ENCODE assay signal across 1 cellular context in the genomic region with DNA sequence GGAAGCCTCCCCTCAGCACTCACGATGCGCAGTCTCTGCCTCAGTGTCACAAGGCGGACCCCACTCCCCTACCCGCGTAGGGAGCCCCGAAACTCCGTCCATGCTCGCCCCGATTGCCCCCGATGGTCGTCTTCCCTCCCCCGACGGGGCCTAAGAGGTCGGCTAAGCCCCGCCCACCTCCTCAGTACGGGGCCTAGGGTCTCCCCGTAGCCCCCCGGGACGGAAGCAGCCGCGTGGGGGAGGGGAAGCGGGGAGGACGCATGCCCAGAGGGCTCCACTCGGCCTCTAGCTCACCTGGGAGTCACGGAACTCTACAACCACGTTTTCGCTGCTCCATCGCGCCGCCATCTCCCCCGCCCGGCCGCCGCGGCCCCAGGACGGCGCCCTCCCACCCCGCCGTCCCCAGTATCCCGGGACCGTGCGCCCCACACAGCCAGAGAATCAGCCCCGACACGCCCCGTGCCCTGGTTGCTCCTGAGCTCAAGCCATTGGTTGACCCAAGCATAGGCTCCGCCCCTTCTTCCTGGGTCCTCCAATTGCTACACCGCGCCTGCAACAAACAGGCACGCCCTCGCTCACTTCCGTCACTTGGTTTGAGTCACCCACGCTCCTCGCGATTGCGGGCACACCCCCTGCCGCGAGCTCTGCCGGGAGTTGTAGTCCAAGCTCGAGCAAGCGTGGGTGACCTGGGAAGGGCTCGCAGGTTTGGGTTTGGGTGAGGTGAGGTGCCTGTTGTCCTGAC.
A peak's percentile ranks its signal among the peaks of the same experiment; 100 is the strongest.
TF ChIP-seq lines count a peak whose summit lies in the region.

A gene with protein sequence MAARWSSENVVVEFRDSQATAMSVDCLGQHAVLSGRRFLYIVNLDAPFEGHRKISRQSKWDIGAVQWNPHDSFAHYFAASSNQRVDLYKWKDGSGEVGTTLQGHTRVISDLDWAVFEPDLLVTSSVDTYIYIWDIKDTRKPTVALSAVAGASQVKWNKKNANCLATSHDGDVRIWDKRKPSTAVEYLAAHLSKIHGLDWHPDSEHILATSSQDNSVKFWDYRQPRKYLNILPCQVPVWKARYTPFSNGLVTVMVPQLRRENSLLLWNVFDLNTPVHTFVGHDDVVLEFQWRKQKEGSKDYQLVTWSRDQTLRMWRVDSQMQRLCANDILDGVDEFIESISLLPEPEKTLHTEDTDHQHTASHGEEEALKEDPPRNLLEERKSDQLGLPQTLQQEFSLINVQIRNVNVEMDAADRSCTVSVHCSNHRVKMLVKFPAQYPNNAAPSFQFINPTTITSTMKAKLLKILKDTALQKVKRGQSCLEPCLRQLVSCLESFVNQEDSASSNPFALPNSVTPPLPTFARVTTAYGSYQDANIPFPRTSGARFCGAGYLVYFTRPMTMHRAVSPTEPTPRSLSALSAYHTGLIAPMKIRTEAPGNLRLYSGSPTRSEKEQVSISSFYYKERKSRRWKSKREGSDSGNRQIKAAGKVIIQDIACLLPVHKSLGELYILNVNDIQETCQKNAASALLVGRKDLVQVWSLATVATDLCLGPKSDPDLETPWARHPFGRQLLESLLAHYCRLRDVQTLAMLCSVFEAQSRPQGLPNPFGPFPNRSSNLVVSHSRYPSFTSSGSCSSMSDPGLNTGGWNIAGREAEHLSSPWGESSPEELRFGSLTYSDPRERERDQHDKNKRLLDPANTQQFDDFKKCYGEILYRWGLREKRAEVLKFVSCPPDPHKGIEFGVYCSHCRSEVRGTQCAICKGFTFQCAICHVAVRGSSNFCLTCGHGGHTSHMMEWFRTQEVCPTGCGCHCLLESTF (minus strand): TSS at position 454 of the 742 bp plus-strand sequence. CDS start 106 bp downstream, at position 348.

TF ChIP-seq in HEK293, 187 proteins besides CTCF, POLR2A, EP300 and RAD21 (continued from another document and continues in another):
- TF ChIP-seq, protein P1, sequence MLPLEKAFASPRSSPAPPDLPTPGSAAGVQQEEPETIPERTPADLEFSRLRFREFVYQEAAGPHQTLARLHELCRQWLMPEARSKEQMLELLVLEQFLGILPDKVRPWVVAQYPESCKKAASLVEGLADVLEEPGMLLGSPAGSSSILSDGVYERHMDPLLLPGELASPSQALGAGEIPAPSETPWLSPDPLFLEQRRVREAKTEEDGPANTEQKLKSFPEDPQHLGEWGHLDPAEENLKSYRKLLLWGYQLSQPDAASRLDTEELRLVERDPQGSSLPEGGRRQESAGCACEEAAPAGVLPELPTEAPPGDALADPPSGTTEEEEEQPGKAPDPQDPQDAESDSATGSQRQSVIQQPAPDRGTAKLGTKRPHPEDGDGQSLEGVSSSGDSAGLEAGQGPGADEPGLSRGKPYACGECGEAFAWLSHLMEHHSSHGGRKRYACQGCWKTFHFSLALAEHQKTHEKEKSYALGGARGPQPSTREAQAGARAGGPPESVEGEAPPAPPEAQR (tag by site-specific recombination; IDR thresholded peaks at IDR 0.05), result no peak
- TF ChIP-seq ZNF211 (tag by site-specific recombination; IDR thresholded peaks at IDR 0.05; ENCODE audit: low read depth) (no peak), HOXD13 (CRISPR knock-in tag; IDR thresholded peaks at IDR 0.05; ENCODE audit: borderline replicate concordance) (no peak), ZBTB48 (tag by site-specific recombination; IDR thresholded peaks at IDR 0.05) (no peak), ZNF677 (tag by site-specific recombination; IDR thresholded peaks at IDR 0.05) (no peak), ZNF16 (tag by site-specific recombination; IDR thresholded peaks at IDR 0.05; ENCODE audit: low read depth) (no peak), ZNF132 (tag by site-specific recombination; IDR thresholded peaks at IDR 0.05; ENCODE audit: borderline replicate concordance) (no peak), ZNF776 (tag by site-specific recombination; IDR thresholded peaks at IDR 0.05; ENCODE audit: borderline replicate concordance) (no peak), KLF10 (tag by site-specific recombination; IDR thresholded peaks at IDR 0.05) (peak; percentile 98), EGR2 (tag by site-specific recombination; IDR thresholded peaks at IDR 0.05; ENCODE audit: low read depth) (peak; percentile 83), SALL2 (tag by site-specific recombination; IDR thresholded peaks at IDR 0.05; ENCODE audit: borderline replicate concordance) (no peak), YY2 (tag by site-specific recombination; IDR thresholded peaks at IDR 0.05) (peak; percentile 62), ZNF626 (tag by site-specific recombination; IDR thresholded peaks at IDR 0.05) (no peak), ZNF701 (tag by site-specific recombination; IDR thresholded peaks at IDR 0.05) (no peak), KLF7 (tag by site-specific recombination; IDR thresholded peaks at IDR 0.05; ENCODE audit: borderline replicate concordance) (peak; percentile 36; the same call in 1 of the 2 replicates), ZNF791 (tag by site-specific recombination; IDR thresholded peaks at IDR 0.05) (no peak), ZEB2 (tag by site-specific recombination; IDR thresholded peaks at IDR 0.05) (no peak), TRIM28 (IDR thresholded peaks at IDR 0.05; ENCODE audit: borderline replicate concordance, low read length) (no peak), ZNF660 (tag by site-specific recombination; IDR thresholded peaks at IDR 0.05) (no peak), ZNF274 (IDR thresholded peaks at IDR 0.05; ENCODE audit: low read length) (no peak), ZNF274 (tag by site-specific recombination; IDR thresholded peaks at IDR 0.05; ENCODE audit: borderline replicate concordance) (no peak), ZNF843 (tag by site-specific recombination; IDR thresholded peaks at IDR 0.05) (0 out of 2 replicates have a peak, but pooled peaks have one; percentile 31), ZBTB7A (tag by site-specific recombination; IDR thresholded peaks at IDR 0.05; ENCODE audit: low read depth) (0 out of 2 replicates have a peak, but pooled peaks have one; percentile 33), ZBTB17 (tag by site-specific recombination; IDR thresholded peaks at IDR 0.05) (peak; percentile 54)
- TF ChIP-seq, protein P2, sequence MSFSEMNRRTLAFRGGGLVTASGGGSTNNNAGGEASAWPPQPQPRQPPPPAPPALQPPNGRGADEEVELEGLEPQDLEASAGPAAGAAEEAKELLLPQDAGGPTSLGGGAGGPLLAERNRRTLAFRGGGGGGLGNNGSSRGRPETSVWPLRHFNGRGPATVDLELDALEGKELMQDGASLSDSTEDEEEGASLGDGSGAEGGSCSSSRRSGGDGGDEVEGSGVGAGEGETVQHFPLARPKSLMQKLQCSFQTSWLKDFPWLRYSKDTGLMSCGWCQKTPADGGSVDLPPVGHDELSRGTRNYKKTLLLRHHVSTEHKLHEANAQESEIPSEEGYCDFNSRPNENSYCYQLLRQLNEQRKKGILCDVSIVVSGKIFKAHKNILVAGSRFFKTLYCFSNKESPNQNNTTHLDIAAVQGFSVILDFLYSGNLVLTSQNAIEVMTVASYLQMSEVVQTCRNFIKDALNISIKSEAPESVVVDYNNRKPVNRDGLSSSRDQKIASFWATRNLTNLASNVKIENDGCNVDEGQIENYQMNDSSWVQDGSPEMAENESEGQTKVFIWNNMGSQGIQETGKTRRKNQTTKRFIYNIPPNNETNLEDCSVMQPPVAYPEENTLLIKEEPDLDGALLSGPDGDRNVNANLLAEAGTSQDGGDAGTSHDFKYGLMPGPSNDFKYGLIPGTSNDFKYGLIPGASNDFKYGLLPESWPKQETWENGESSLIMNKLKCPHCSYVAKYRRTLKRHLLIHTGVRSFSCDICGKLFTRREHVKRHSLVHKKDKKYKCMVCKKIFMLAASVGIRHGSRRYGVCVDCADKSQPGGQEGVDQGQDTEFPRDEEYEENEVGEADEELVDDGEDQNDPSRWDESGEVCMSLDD (tag by site-specific recombination; IDR thresholded peaks at IDR 0.05), result peak; percentile 85
- TF ChIP-seq, protein P3, sequence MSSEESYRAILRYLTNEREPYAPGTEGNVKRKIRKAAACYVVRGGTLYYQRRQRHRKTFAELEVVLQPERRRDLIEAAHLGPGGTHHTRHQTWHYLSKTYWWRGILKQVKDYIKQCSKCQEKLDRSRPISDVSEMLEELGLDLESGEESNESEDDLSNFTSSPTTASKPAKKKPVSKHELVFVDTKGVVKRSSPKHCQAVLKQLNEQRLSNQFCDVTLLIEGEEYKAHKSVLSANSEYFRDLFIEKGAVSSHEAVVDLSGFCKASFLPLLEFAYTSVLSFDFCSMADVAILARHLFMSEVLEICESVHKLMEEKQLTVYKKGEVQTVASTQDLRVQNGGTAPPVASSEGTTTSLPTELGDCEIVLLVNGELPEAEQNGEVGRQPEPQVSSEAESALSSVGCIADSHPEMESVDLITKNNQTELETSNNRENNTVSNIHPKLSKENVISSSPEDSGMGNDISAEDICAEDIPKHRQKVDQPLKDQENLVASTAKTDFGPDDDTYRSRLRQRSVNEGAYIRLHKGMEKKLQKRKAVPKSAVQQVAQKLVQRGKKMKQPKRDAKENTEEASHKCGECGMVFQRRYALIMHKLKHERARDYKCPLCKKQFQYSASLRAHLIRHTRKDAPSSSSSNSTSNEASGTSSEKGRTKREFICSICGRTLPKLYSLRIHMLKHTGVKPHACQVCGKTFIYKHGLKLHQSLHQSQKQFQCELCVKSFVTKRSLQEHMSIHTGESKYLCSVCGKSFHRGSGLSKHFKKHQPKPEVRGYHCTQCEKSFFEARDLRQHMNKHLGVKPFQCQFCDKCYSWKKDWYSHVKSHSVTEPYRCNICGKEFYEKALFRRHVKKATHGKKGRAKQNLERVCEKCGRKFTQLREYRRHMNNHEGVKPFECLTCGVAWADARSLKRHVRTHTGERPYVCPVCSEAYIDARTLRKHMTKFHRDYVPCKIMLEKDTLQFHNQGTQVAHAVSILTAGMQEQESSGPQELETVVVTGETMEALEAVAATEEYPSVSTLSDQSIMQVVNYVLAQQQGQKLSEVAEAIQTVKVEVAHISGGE (tag by site-specific recombination; conservative IDR thresholded peaks at IDR 0.05; ENCODE audit: low read depth), result no peak; the same call in none of the 2 replicates
- TF ChIP-seq, protein P4, sequence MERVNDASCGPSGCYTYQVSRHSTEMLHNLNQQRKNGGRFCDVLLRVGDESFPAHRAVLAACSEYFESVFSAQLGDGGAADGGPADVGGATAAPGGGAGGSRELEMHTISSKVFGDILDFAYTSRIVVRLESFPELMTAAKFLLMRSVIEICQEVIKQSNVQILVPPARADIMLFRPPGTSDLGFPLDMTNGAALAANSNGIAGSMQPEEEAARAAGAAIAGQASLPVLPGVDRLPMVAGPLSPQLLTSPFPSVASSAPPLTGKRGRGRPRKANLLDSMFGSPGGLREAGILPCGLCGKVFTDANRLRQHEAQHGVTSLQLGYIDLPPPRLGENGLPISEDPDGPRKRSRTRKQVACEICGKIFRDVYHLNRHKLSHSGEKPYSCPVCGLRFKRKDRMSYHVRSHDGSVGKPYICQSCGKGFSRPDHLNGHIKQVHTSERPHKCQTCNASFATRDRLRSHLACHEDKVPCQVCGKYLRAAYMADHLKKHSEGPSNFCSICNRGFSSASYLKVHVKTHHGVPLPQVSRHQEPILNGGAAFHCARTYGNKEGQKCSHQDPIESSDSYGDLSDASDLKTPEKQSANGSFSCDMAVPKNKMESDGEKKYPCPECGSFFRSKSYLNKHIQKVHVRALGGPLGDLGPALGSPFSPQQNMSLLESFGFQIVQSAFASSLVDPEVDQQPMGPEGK (tag by site-specific recombination; IDR thresholded peaks at IDR 0.05), result peak; percentile 96
- TF ChIP-seq, protein P5, sequence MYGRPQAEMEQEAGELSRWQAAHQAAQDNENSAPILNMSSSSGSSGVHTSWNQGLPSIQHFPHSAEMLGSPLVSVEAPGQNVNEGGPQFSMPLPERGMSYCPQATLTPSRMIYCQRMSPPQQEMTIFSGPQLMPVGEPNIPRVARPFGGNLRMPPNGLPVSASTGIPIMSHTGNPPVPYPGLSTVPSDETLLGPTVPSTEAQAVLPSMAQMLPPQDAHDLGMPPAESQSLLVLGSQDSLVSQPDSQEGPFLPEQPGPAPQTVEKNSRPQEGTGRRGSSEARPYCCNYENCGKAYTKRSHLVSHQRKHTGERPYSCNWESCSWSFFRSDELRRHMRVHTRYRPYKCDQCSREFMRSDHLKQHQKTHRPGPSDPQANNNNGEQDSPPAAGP (tag by site-specific recombination; IDR thresholded peaks at IDR 0.05), result peak; percentile 54; the same call in 1 of the 2 replicates
- TF ChIP-seq, protein P6, sequence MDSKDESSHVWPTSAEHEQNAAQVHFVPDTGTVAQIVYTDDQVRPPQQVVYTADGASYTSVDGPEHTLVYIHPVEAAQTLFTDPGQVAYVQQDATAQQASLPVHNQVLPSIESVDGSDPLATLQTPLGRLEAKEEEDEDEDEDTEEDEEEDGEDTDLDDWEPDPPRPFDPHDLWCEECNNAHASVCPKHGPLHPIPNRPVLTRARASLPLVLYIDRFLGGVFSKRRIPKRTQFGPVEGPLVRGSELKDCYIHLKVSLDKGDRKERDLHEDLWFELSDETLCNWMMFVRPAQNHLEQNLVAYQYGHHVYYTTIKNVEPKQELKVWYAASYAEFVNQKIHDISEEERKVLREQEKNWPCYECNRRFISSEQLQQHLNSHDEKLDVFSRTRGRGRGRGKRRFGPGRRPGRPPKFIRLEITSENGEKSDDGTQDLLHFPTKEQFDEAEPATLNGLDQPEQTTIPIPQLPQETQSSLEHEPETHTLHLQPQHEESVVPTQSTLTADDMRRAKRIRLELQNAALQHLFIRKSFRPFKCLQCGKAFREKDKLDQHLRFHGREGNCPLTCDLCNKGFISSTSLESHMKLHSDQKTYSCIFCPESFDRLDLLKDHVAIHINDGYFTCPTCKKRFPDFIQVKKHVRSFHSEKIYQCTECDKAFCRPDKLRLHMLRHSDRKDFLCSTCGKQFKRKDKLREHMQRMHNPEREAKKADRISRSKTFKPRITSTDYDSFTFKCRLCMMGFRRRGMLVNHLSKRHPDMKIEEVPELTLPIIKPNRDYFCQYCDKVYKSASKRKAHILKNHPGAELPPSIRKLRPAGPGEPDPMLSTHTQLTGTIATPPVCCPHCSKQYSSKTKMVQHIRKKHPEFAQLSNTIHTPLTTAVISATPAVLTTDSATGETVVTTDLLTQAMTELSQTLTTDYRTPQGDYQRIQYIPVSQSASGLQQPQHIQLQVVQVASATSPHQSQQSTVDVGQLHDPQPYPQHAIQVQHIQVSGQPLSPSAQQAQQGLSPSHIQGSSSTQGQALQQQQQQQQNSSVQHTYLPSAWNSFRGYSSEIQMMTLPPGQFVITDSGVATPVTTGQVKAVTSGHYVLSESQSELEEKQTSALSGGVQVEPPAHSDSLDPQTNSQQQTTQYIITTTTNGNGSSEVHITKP (tag by site-specific recombination; IDR thresholded peaks at IDR 0.05), result peak; percentile 71
- TF ChIP-seq, protein P7, sequence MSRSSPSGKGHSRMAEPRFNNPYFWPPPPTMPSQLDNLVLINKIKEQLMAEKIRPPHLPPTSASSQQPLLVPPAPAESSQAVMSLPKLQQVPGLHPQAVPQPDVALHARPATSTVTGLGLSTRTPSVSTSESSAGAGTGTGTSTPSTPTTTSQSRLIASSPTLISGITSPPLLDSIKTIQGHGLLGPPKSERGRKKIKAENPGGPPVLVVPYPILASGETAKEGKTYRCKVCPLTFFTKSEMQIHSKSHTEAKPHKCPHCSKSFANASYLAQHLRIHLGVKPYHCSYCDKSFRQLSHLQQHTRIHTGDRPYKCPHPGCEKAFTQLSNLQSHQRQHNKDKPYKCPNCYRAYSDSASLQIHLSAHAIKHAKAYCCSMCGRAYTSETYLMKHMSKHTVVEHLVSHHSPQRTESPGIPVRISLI (tag by site-specific recombination; IDR thresholded peaks at IDR 0.05), result no peak
- TF ChIP-seq, protein P8, sequence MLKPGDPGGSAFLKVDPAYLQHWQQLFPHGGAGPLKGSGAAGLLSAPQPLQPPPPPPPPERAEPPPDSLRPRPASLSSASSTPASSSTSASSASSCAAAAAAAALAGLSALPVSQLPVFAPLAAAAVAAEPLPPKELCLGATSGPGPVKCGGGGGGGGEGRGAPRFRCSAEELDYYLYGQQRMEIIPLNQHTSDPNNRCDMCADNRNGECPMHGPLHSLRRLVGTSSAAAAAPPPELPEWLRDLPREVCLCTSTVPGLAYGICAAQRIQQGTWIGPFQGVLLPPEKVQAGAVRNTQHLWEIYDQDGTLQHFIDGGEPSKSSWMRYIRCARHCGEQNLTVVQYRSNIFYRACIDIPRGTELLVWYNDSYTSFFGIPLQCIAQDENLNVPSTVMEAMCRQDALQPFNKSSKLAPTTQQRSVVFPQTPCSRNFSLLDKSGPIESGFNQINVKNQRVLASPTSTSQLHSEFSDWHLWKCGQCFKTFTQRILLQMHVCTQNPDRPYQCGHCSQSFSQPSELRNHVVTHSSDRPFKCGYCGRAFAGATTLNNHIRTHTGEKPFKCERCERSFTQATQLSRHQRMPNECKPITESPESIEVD (tag by site-specific recombination; IDR thresholded peaks at IDR 0.05), result no peak
